ENCODE assay signal across 15 cellular contexts in the genomic region with DNA sequence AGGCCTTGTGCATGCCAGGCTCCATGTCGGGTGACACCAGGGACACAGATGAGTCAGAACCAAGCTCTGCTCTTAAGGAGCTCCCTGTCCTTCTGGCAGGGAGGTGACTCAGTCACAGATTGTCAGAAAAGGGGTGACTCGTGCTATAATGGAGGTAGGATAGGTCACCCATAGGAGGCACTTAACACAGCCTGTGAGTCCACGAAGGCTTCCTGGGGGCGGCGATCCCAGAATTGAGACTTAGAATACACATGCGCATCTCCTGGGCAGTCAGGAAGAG. TPM values are rescaled to one million over a fixed set of nuclear protein-coding genes. Genes with fewer than 3 reads are reported as not detected.
DNase-seq lines count a peak whose midpoint lies in the region; ATAC-seq and TF ChIP-seq lines count a peak whose summit lies in the region.
"Had no signal": no experiment of that assay in that cellular context is flagged by ENCODE, and none has a peak within 500 bp of the region (broad histone marks: within the 10 kb centered on the region; RNA-seq: fewer than 3 reads in every experiment).

No MANE protein-coding gene starts in this region.

- no peak for TF ChIP-seq POLR2A in thyroid gland (IDR thresholded peaks at IDR 0.05)

- H3K4me1 Mint-ChIP-seq in activated naive CD4-positive, alpha-beta T cell treated with anti-CD3 and anti-CD28 coated beads for 36 hours (ENCODE audit: low read depth), result peaks cover 4% of the 10 kb centered on the region
- H3K4me1 Mint-ChIP-seq in chondrocyte (ENCODE audit: low read depth), result peaks cover 3% of the 10 kb centered on the region
- peaks cover 19% of the 10 kb centered on the region for H3K4me1 Mint-ChIP-seq in stimulated activated effector memory CD8-positive, alpha-beta T cell treated with anti-CD3 and anti-CD28 coated beads, Interleukin-12 subunit alpha, Interleukin-12 subunit beta, amount 100 ng/mL, for 72 hours

- no peaks in the 10 kb centered on the region for H3K9me3 Mint-ChIP-seq in activated naive CD4-positive, alpha-beta T cell treated with anti-CD3 and anti-CD28 coated beads for 36 hours
- no peaks in the 10 kb centered on the region for H3K9me3 Mint-ChIP-seq in chondrocyte (ENCODE audit: low read depth)
- H3K9me3 Mint-ChIP-seq in stimulated activated effector memory CD8-positive, alpha-beta T cell treated with anti-CD3 and anti-CD28 coated beads, Interleukin-12 subunit alpha, Interleukin-12 subunit beta, amount 100 ng/mL, for 72 hours, result no peaks in the 10 kb centered on the region

- H3K27ac Mint-ChIP-seq in activated naive CD4-positive, alpha-beta T cell treated with anti-CD3 and anti-CD28 coated beads for 36 hours, result peak overlapping the region; percentile 46
- peak overlapping the region; percentile 59 for H3K27ac Mint-ChIP-seq in chondrocyte (ENCODE audit: unreplicated experiment)
- peak overlapping the region; percentile 24 for H3K27ac Mint-ChIP-seq in stimulated activated effector memory CD8-positive, alpha-beta T cell treated with anti-CD3 and anti-CD28 coated beads, Interleukin-12 subunit alpha, Interleukin-12 subunit beta, amount 100 ng/mL, for 72 hours

- WGBS in thyroid gland, 2 donors, result 87 to 92% methylated on average over 6 of the region's 6 CpGs

- CTCF ChIA-PET in activated naive CD4-positive, alpha-beta T cell treated with anti-CD3 and anti-CD28 coated beads for 36 hours (lab: Charles Lee), result interaction anchor here (1.2 kb wide), 1 partner anchor 77 kb away, joined by 6 read pairs; no protein-coding TSS in a partner anchor

- H3K27me3 Mint-ChIP-seq in activated naive CD4-positive, alpha-beta T cell treated with anti-CD3 and anti-CD28 coated beads for 36 hours (ENCODE audit: low read depth), result no peaks in the 10 kb centered on the region
- H3K27me3 Mint-ChIP-seq in chondrocyte (ENCODE audit: low read depth), result no peaks in the 10 kb centered on the region

- H3K36me3 ChIP-seq in NT2/D1 (ENCODE audit: insufficient read depth, insufficient read length, low read length), result peaks cover 79% of the 10 kb centered on the region
- peaks cover 55 to 56% of the 10 kb centered on the region in 2 donors for H3K36me3 ChIP-seq in thyroid gland

- intact Hi-C loops in activated naive CD4-positive, alpha-beta T cell treated with anti-CD3 and anti-CD28 coated beads for 36 hours (cut with micrococcal nuclease), result no loop called here
- intact Hi-C loops in thyroid gland (cut with DNase I), result no loop called here

- no peak overlapping the region for H3K27ac ChIP-seq in thyroid gland
- H3K27ac ChIP-seq: BLaER1, WERI-Rb-1 had no signal

- no peaks in the 10 kb centered on the region for H3K27me3 ChIP-seq in NT2/D1 (ENCODE audit: insufficient read depth, insufficient read length)
- H3K27me3 ChIP-seq in thyroid gland, result no peaks in the 10 kb centered on the region
- H3K27me3 ChIP-seq: BLaER1, spleen had no signal

- peak; percentile 77 for ATAC-seq in stimulated activated effector memory CD8-positive, alpha-beta T cell treated with anti-CD3 and anti-CD28 coated beads, Interleukin-12 subunit alpha, Interleukin-12 subunit beta, amount 100 ng/mL, for 72 hours
- no peak for ATAC-seq in GM21529 (IDR thresholded peaks at IDR 0.05; ENCODE audit: unreplicated experiment)

- H3K4me1 ChIP-seq in NT2/D1 (ENCODE audit: insufficient read depth, insufficient read length), result peaks cover 5% of the 10 kb centered on the region
- no peaks in the 10 kb centered on the region for H3K4me1 ChIP-seq in thyroid gland
- H3K4me1 ChIP-seq: BLaER1 had no signal

- no peak overlapping the region for H3K4me3 Mint-ChIP-seq in activated naive CD4-positive, alpha-beta T cell treated with anti-CD3 and anti-CD28 coated beads for 36 hours
- H3K4me3 Mint-ChIP-seq in chondrocyte (ENCODE audit: unreplicated experiment), result no peak overlapping the region
- H3K4me3 Mint-ChIP-seq in stimulated activated effector memory CD8-positive, alpha-beta T cell treated with anti-CD3 and anti-CD28 coated beads, Interleukin-12 subunit alpha, Interleukin-12 subunit beta, amount 100 ng/mL, for 72 hours, result no peak overlapping the region

- TF ChIP-seq CTCF in chondrocyte (IDR thresholded peaks at IDR 0.05) (no peak), thyroid gland (IDR thresholded peaks at IDR 0.05) (no peak)

- H3K36me3 Mint-ChIP-seq in activated naive CD4-positive, alpha-beta T cell treated with anti-CD3 and anti-CD28 coated beads for 36 hours (ENCODE audit: low read depth), result peaks cover 23% of the 10 kb centered on the region
- peaks cover 31% of the 10 kb centered on the region for H3K36me3 Mint-ChIP-seq in chondrocyte (ENCODE audit: low read depth)
- H3K36me3 Mint-ChIP-seq in stimulated activated effector memory CD8-positive, alpha-beta T cell treated with anti-CD3 and anti-CD28 coated beads, Interleukin-12 subunit alpha, Interleukin-12 subunit beta, amount 100 ng/mL, for 72 hours, result peaks cover 90% of the 10 kb centered on the region

- H3K4me3 ChIP-seq in NT2/D1 (ENCODE audit: insufficient read length, low read depth) (no peak overlapping the region), thyroid gland (replicated peaks in 1 of 3) (no peak overlapping the region)
- H3K4me3 ChIP-seq: BLaER1, spleen had no signal

- peak; percentile 41 for DNase-seq in activated naive CD4-positive, alpha-beta T cell treated with anti-CD3 and anti-CD28 coated beads for 36 hours
- no peak for DNase-seq in activated naive CD4-positive, alpha-beta T cell treated with anti-CD3 and anti-CD28 coated beads, Interleukin-2, amount 50 U/mL, for 16 hours
- DNase-seq in NT2/D1 (ENCODE audit: low read depth, low spot score) (no peak), chondrocyte (ENCODE audit: low spot score) (no peak), thyroid gland (no peak), GDM1 (lab: John Stamatoyannopoulos, UW) (no peak)
- DNase-seq in stimulated activated effector memory CD8-positive, alpha-beta T cell treated with anti-CD3 and anti-CD28 coated beads, Interleukin-12 subunit alpha, Interleukin-12 subunit beta, amount 100 ng/mL, for 72 hours (ENCODE audit: low spot score in 2 of 2), result no peak
- DNase-seq: dermis blood vessel endothelial cell, Kasumi-1, spleen, WERI-Rb-1 had no signal

- H3K9me3 ChIP-seq in NT2/D1 (ENCODE audit: insufficient read depth, low read length), result no peaks in the 10 kb centered on the region
- no peaks in the 10 kb centered on the region for H3K9me3 ChIP-seq in thyroid gland
- H3K9me3 ChIP-seq: BLaER1, spleen had no signal

- peak overlapping the region; percentile 56 for H3K9ac ChIP-seq in NT2/D1 (ENCODE audit: insufficient read length, low read depth)
- H3K9ac ChIP-seq: BLaER1 had no signal

RNA-seq across cellular contexts. Expression of a gene that starts 19.6 kb away (rescaled TPM):
- 10 to 100 TPM; 14.5 to 14.9 TPM for total RNA-seq in activated naive CD4-positive, alpha-beta T cell treated with anti-CD3 and anti-CD28 coated beads for 36 hours
- total RNA-seq in chondrocyte (10.2 to 19.8 TPM (median 10.8 TPM) in 3 replicates), thyroid gland (10 to 100 TPM; 20.1 to 40.1 (median 33.3) TPM)

RNA-seq across cellular contexts. Expression of a gene that starts 24.6 kb away (rescaled TPM):
- 10 to 100 TPM; 32.4 to 39.2 TPM for total RNA-seq in activated naive CD4-positive, alpha-beta T cell treated with anti-CD3 and anti-CD28 coated beads for 36 hours
- 40.0 to 44.6 TPM (median 40.1 TPM) in 3 replicates for total RNA-seq in chondrocyte
- total RNA-seq in thyroid gland, result 10 to 100 TPM; 42.6 to 50.2 (median 44.9) TPM

RNA-seq across cellular contexts. Expression of a gene that starts 26.7 kb away (rescaled TPM):
- 10 to 100 TPM; 87.7 to 88.3 TPM for total RNA-seq in activated naive CD4-positive, alpha-beta T cell treated with anti-CD3 and anti-CD28 coated beads for 36 hours
- 144 to 149 TPM (median 146 TPM) in 3 replicates for total RNA-seq in chondrocyte
- 10 to 100 TPM; 48.4 to 77.6 (median 66.9) TPM for total RNA-seq in thyroid gland

RNA-seq across cellular contexts. Expression of a gene that starts 30.4 kb away (rescaled TPM):
- total RNA-seq in activated naive CD4-positive, alpha-beta T cell treated with anti-CD3 and anti-CD28 coated beads for 36 hours, result under 1 TPM; 0.57 to 0.72 TPM
- total RNA-seq in chondrocyte, result not detected in 3 replicates
- under 1 TPM in 2 of 4 donors, not detected in 2; 0.22 to 0.81 TPM for total RNA-seq in thyroid gland
- total RNA-seq: frontal cortex, NCI-H460 had no signal

RNA-seq across cellular contexts. Expression of a gene that starts 57.5 kb away (rescaled TPM):
- total RNA-seq in activated naive CD4-positive, alpha-beta T cell treated with anti-CD3 and anti-CD28 coated beads for 36 hours, result 10 to 100 TPM; 66.0 to 68.0 TPM
- total RNA-seq in chondrocyte, result 168 to 229 TPM (median 170 TPM) in 3 replicates
- total RNA-seq in thyroid gland, result 100 to 1,000 TPM in 2 of 4 donors, 10 to 100 TPM in 2; 88.3 to 148 (median 98.9) TPM
